Comparison of ENCODE assay signal across 24 cellular contexts in genomic region chr2:88331239-88331638, GRCh38.
"Had no signal": no experiment of that assay in that cellular context is flagged by ENCODE, and none has a peak within 500 bp of the region (broad histone marks: within the 10 kb centered on the region; RNA-seq: fewer than 3 reads in every experiment).

No MANE protein-coding gene starts in this region.

- H3K27me3 ChIP-seq: right lobe of liver, transverse colon had no signal

- FAIRE-seq: urothelium cell line had no signal

- H3K4me3 ChIP-seq: coronary artery, gastroesophageal sphincter, right lobe of liver, skin epidermis, transverse colon had no signal

- H3K4me1 Mint-ChIP-seq: activated B cell treated with CpG ODN at 0.5 μM for 24 hours; activated CD4-positive, alpha-beta T cell treated with anti-CD3 and anti-CD28 coated beads for 36 hours; activated naive CD8-positive, alpha-beta T cell treated with anti-CD3 and anti-CD28 coated beads, Interleukin-2, amount 10 ng/mL, durations not matched to agents 7 days and 5 days; activated T-helper 17 cell treated with anti-CD3 and anti-CD28 coated beads, Interleukin-2, amount 50 U/mL, for 72 hours; stimulated activated effector memory CD8-positive, alpha-beta T cell treated with anti-CD3 and anti-CD28 coated beads, Interleukin-12 subunit alpha, Interleukin-12 subunit beta, amount 100 ng/mL, for 72 hours had no signal

- H3K27ac Mint-ChIP-seq: activated B cell treated with CpG ODN at 0.5 μM for 24 hours; activated CD4-positive, alpha-beta T cell treated with anti-CD3 and anti-CD28 coated beads for 36 hours; activated naive CD8-positive, alpha-beta T cell treated with anti-CD3 and anti-CD28 coated beads, Interleukin-2, amount 10 ng/mL, durations not matched to agents 7 days and 5 days; activated T-cell treated with anti-CD3 and anti-CD28 coated beads, Interleukin-2, amount 50 U/mL, for 24 hours; activated T-helper 17 cell treated with anti-CD3 and anti-CD28 coated beads, Interleukin-2, amount 50 U/mL, for 72 hours; memory B cell; stimulated activated effector memory CD8-positive, alpha-beta T cell treated with anti-CD3 and anti-CD28 coated beads, Interleukin-12 subunit alpha, Interleukin-12 subunit beta, amount 100 ng/mL, for 72 hours had no signal

- ATAC-seq: activated CD4-positive, alpha-beta T cell treated with anti-CD3 and anti-CD28 coated beads for 36 hours; activated T-helper 17 cell treated with anti-CD3 and anti-CD28 coated beads, Interleukin-2, amount 50 U/mL, for 72 hours; gastroesophageal sphincter; left colon; right lobe of liver; stimulated activated effector memory CD8-positive, alpha-beta T cell treated with anti-CD3 and anti-CD28 coated beads, Interleukin-12 subunit alpha, Interleukin-12 subunit beta, amount 100 ng/mL, for 72 hours had no signal

- DNase-seq: activated B cell treated with CpG ODN at 0.5 μM for 24 hours; activated CD4-positive, alpha-beta T cell treated with anti-CD3 and anti-CD28 coated beads for 36 hours; activated CD4-positive, alpha-beta T cell treated with anti-CD3 and anti-CD28 coated beads, Interleukin-2, amount 50 U/mL, for 4 hours; activated CD8-positive, alpha-beta memory T cell treated with anti-CD3 and anti-CD28 coated beads for 24 hours; activated CD8-positive, alpha-beta memory T cell treated with anti-CD3 and anti-CD28 coated beads, Interleukin-2, amount 50 U/mL, for 4 hours; activated naive CD4-positive, alpha-beta T cell treated with Interleukin-2 at 50 U/mL for 16 hours; activated naive CD8-positive, alpha-beta T cell treated with anti-CD3 and anti-CD28 coated beads, Interleukin-2, amount 10 ng/mL, durations not matched to agents 7 days and 5 days; activated T-cell treated with anti-CD3 and anti-CD28 coated beads, Interleukin-2, amount 50 U/mL, for 24 hours; amniotic stem cell; cerebellar nuclear complex; head of caudate nucleus; islet precursor cell; left colon; posterior cingulate gyrus; right lobe of liver; stimulated activated CD4-positive, alpha-beta T cell treated with anti-CD3 and anti-CD28 coated beads, Interleukin-1b, Interleukin-23, amount 100 ng/mL, for 48 hours; transverse colon had no signal

- H3K4me3 Mint-ChIP-seq: activated B cell treated with CpG ODN at 0.5 μM for 24 hours; activated CD4-positive, alpha-beta T cell treated with anti-CD3 and anti-CD28 coated beads for 36 hours; activated naive CD8-positive, alpha-beta T cell treated with anti-CD3 and anti-CD28 coated beads, Interleukin-2, amount 10 ng/mL, durations not matched to agents 7 days and 5 days; activated T-cell treated with anti-CD3 and anti-CD28 coated beads, Interleukin-2, amount 50 U/mL, for 24 hours; activated T-helper 17 cell treated with anti-CD3 and anti-CD28 coated beads, Interleukin-2, amount 50 U/mL, for 72 hours; memory B cell; stimulated activated effector memory CD8-positive, alpha-beta T cell treated with anti-CD3 and anti-CD28 coated beads, Interleukin-12 subunit alpha, Interleukin-12 subunit beta, amount 100 ng/mL, for 72 hours had no signal

- H3K4me1 ChIP-seq: gastroesophageal sphincter, right lobe of liver, transverse colon had no signal

- H3K36me3 ChIP-seq: gastroesophageal sphincter, right lobe of liver, transverse colon had no signal

- H3K9me3 ChIP-seq: right lobe of liver, transverse colon had no signal

- H3K36me3 Mint-ChIP-seq: activated naive CD8-positive, alpha-beta T cell treated with anti-CD3 and anti-CD28 coated beads, Interleukin-2, amount 10 ng/mL, durations not matched to agents 7 days and 5 days; memory B cell; stimulated activated effector memory CD8-positive, alpha-beta T cell treated with anti-CD3 and anti-CD28 coated beads, Interleukin-12 subunit alpha, Interleukin-12 subunit beta, amount 100 ng/mL, for 72 hours had no signal

- H3K27ac ChIP-seq: coronary artery, gastroesophageal sphincter, right lobe of liver, transverse colon had no signal

- H3K9me3 Mint-ChIP-seq: activated B cell treated with CpG ODN at 0.5 μM for 24 hours; activated naive CD8-positive, alpha-beta T cell treated with anti-CD3 and anti-CD28 coated beads, Interleukin-2, amount 10 ng/mL, durations not matched to agents 7 days and 5 days; activated T-cell treated with anti-CD3 and anti-CD28 coated beads, Interleukin-2, amount 50 U/mL, for 24 hours; activated T-helper 17 cell treated with anti-CD3 and anti-CD28 coated beads, Interleukin-2, amount 50 U/mL, for 72 hours; memory B cell; stimulated activated effector memory CD8-positive, alpha-beta T cell treated with anti-CD3 and anti-CD28 coated beads, Interleukin-12 subunit alpha, Interleukin-12 subunit beta, amount 100 ng/mL, for 72 hours had no signal
